ENCODE assay signal across 32 cellular contexts in the genomic region with DNA sequence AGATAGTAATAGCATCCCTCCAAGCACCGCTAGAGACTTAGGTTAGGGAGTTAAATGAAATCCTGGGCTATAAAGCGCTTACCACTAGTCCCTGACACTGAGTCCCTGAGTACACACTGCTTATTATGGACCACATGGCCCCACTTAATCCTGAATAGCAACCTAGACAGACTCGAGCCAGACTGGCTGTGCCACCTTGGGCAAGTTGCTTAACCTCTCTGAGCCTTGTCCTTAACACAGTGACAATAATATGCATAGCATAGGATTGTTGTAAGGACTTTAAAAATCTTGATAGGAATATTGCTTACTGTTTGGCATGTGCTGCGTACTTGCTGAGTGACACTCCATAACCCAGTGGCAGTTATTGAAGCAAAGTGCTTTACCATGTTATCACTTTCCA.
"Had no signal": no experiment of that assay in that cellular context is flagged by ENCODE, and none has a peak within 500 bp of the region (broad histone marks: within the 10 kb centered on the region; RNA-seq: fewer than 3 reads in every experiment).

No MANE protein-coding gene starts in this region.

- H3K27ac ChIP-seq: adrenal gland, body of pancreas, brain microvascular endothelial cell, VCaP had no signal

- DNase-seq: activated B cell treated with CpG ODN at 0.5 μM for 24 hours; activated CD4-positive, alpha-beta memory T cell treated with anti-CD3 and anti-CD28 coated beads for 36 hours; activated CD4-positive, alpha-beta T cell treated with anti-CD3 and anti-CD28 coated beads for 4 hours; activated CD4-positive, alpha-beta T cell treated with anti-CD3 and anti-CD28 coated beads, Interleukin-2, amount 10 ng/mL, durations not matched to agents 24 days and 14 days; activated CD4-positive, alpha-beta T cell treated with anti-CD3 and anti-CD28 coated beads, Interleukin-2, amount 50 U/mL, for 1 hour; activated CD4-positive, alpha-beta T cell treated with anti-CD3 and anti-CD28 coated beads, Interleukin-2, amount 50 U/mL, for 4 hours; activated CD4-positive, CD25-positive, alpha-beta regulatory T cell treated with anti-CD3 and anti-CD28 coated beads, Interleukin-2, amount 50 U/mL, for 72 hours; activated CD8-positive, alpha-beta memory T cell treated with anti-CD3 and anti-CD28 coated beads, Interleukin-2, amount 50 U/mL, for 4 hours; activated CD8-positive, alpha-beta T cell treated with anti-CD3 and anti-CD28 coated beads for 36 hours; activated effector memory CD4-positive, alpha-beta T cell treated with anti-CD3 and anti-CD28 coated beads, Interleukin-2, amount 50 U/mL, for 16 hours; activated gamma-delta T cell treated with Interleukin-2 at 50 U/mL for 16 hours; activated naive CD4-positive, alpha-beta T cell; activated naive CD4-positive, alpha-beta T cell treated with anti-CD3 and anti-CD28 coated beads for 36 hours; activated naive CD4-positive, alpha-beta T cell treated with anti-CD3 and anti-CD28 coated beads, Interleukin-2, amount 50 U/mL, for 16 hours; activated naive CD8-positive, alpha-beta T cell treated with anti-CD3 and anti-CD28 coated beads for 36 hours; activated T-cell treated with anti-CD3 and anti-CD28 coated beads for 4 hours; activated T-cell treated with anti-CD3 and anti-CD28 coated beads, Interleukin-2, amount 50 U/mL, for 1 hour; activated T-cell treated with anti-CD3 and anti-CD28 coated beads, Interleukin-2, amount 50 U/mL, for 4 hours; activated T-cell treated with anti-CD3 and anti-CD28 coated beads, Interleukin-2, amount 50 U/mL, for 72 hours; adrenal gland; amniotic stem cell; aorta; body of pancreas; brain microvascular endothelial cell; central memory CD4-positive, alpha-beta T cell; T-helper 1 cell; T-helper 2 cell; T-helper 9 cell had no signal

- H3K4me3 ChIP-seq: adrenal gland, body of pancreas, breast epithelium had no signal

- H3K4me1 ChIP-seq: adrenal gland, body of pancreas, breast epithelium had no signal

- H3K27me3 ChIP-seq: adrenal gland, body of pancreas, brain microvascular endothelial cell, breast epithelium had no signal

- H3K36me3 ChIP-seq: adrenal gland, brain microvascular endothelial cell, breast epithelium had no signal

- H3K9me3 ChIP-seq: adrenal gland, body of pancreas, breast epithelium had no signal

- ATAC-seq: activated CD8-positive, alpha-beta T cell treated with anti-CD3 and anti-CD28 coated beads for 36 hours; activated naive CD4-positive, alpha-beta T cell treated with anti-CD3 and anti-CD28 coated beads, Interleukin-2, amount 50 U/mL, for 72 hours; activated T-cell treated with anti-CD3 and anti-CD28 coated beads, Interleukin-2, amount 50 U/mL, for 4 hours; activated T-cell treated with anti-CD3 and anti-CD28 coated beads, Interleukin-2, amount 50 U/mL, for 72 hours; activated T-helper 17 cell treated with anti-CD3 and anti-CD28 coated beads, Interleukin-2, amount 50 U/mL, for 72 hours; body of pancreas had no signal
